ENCODE assay signal across 22 cellular contexts in genomic region chr10:6650580-6650979, GRCh38.
"Had no signal": no experiment of that assay in that cellular context is flagged by ENCODE, and none has a peak within 500 bp of the region (broad histone marks: within the 10 kb centered on the region; RNA-seq: fewer than 3 reads in every experiment).

No MANE protein-coding gene starts in this region.

- H3K4me1 Mint-ChIP-seq: IgD-negative memory B cell had no signal

- H3K4me2 ChIP-seq: KMS-11 had no signal

- H3K4me3 Mint-ChIP-seq: IgD-negative memory B cell had no signal

- H3K9ac ChIP-seq: KMS-11 had no signal

- H3K9me3 Mint-ChIP-seq: IgD-negative memory B cell had no signal

- FAIRE-seq: K562 had no signal

- H3K36me3 Mint-ChIP-seq: IgD-negative memory B cell had no signal

- H3K9me3 ChIP-seq: SJSA1 had no signal

- H3K36me3 ChIP-seq: SJSA1 had no signal

- ATAC-seq: K562 had no signal

- H3K4me3 ChIP-seq: K562, SJSA1, SK-N-MC had no signal

- H3K27ac Mint-ChIP-seq: IgD-negative memory B cell had no signal

- H3K27ac ChIP-seq: KMS-11, SJSA1, SK-N-MC had no signal

- H3K4me1 ChIP-seq: SJSA1 had no signal

- DNase-seq: Kasumi-1, MM.1S, NCI-H1092 treated with DMSO at 0.1 percent for 48 hours, NCI-H1436, NCI-H187, NCI-H2029, NCI-H2081 treated with DMSO at 0.1 percent for 48 hours, NCI-H2171, NCI-H226, NCI-H446, NCI-H510A, NCI-H524 treated with DMSO at 0.1 percent for 48 hours, NCI-H69, NCI-H774, Right ventricle myocardium superior, RPMI8226, SIG-M5 had no signal
